Comparison of ENCODE assay signal across 9 cellular contexts in the genomic region with DNA sequence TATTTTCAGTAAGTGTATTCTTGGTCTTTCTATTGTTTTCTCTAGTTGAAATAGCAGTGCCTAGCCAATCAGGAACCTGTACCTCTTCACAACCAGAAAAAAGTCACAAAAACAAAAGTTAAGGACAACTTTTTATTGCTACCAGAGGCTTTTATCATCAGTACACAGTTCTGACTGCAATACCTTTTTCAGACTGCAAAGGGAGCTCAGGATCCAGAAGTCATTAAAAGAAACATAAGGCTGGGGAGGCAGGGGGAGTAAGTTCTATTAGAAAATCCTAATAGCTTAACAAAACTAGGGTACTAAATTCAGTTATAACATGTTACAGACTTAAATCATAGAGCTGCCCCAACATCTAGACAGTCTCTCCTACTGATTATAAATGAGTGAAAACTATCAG. TPM values are rescaled to one million over a fixed set of nuclear protein-coding genes. Genes with fewer than 3 reads are reported as not detected.
DNase-seq lines count a peak whose midpoint lies in the region; FAIRE-seq and TF ChIP-seq lines count a peak whose summit lies in the region.
"Had no signal": no experiment of that assay in that cellular context is flagged by ENCODE, and none has a peak within 500 bp of the region (broad histone marks: within the 10 kb centered on the region; RNA-seq: fewer than 3 reads in every experiment).

No MANE protein-coding gene starts in this region.

- H4K20me1 ChIP-seq in fibroblast of lung (ENCODE audit: control insufficient read depth, extremely low read depth, insufficient read depth, low read length): no peaks in the 10 kb centered on the region

- H3K9me3 ChIP-seq in fibroblast of lung (ENCODE audit: control insufficient read depth, insufficient read depth, low read depth, low read length): no peaks in the 10 kb centered on the region
- H3K9me3 ChIP-seq: Caco-2 had no signal

- no peaks in the 10 kb centered on the region for H3K27me3 ChIP-seq in fibroblast of lung (ENCODE audit: control insufficient read depth, insufficient read depth, low read length)

- H2AFZ ChIP-seq in fibroblast of lung (ENCODE audit: low read length): no peak overlapping the region

- DNase-seq in SIG-M5 treated with dmso at 0.1 percent for 504 hours (lab: John Stamatoyannopoulos, UW; ENCODE audit: unreplicated experiment) (peak; percentile 44), SIG-M5 (lab: John Stamatoyannopoulos, UW) (no peak), RCC 7860 (ENCODE audit: low spot score) (peak; percentile 7), fibroblast of lung (ENCODE audit: low read depth in 2 of 2) (peak; percentile 30 to 54), superior temporal gyrus (ENCODE audit: extremely low spot score) (peak; percentile 25), activated T-cell treated with anti-CD3 and anti-CD28 coated beads for 4 hours (no peak), NCI-H446 (lab: John Stamatoyannopoulos, UW) (no peak)
- no peak for DNase-seq in stimulated activated CD4-positive, alpha-beta T cell treated with anti-CD3 and anti-CD28 coated beads, Interleukin-2, amount 100 ng/mL, for 24 hours
- DNase-seq: Caco-2 had no signal

- no peak overlapping the region for H3K27ac ChIP-seq in fibroblast of lung (ENCODE audit: insufficient read depth, low read length)

- H3K36me3 ChIP-seq in fibroblast of lung (ENCODE audit: control insufficient read depth, insufficient read depth, low read length): peaks cover 10% of the 10 kb centered on the region

- H3K79me2 ChIP-seq in fibroblast of lung (ENCODE audit: control insufficient read depth, insufficient read depth, low read length): peaks cover 2% of the 10 kb centered on the region

- peak; percentile 31 to 36 for TF ChIP-seq CTCF in fibroblast of lung (conservative IDR thresholded peaks at IDR 0.05 in 1 of 2, IDR thresholded peaks at IDR 0.05 in 1 of 2; ENCODE audit: low read depth in 1 of 2, low read length in 2 of 2)

- H3K4me2 ChIP-seq in fibroblast of lung (ENCODE audit: extremely low read depth, insufficient read depth, low read length): no peak overlapping the region

- no peak overlapping the region for H3K9ac ChIP-seq in fibroblast of lung (ENCODE audit: insufficient read depth, low read length)

- peaks cover 5% of the 10 kb centered on the region for H3K4me1 ChIP-seq in fibroblast of lung (ENCODE audit: control insufficient read depth, extremely low read depth, insufficient read depth, low read length)

- no peak for FAIRE-seq in RCC 7860 (lab: Jason Lieb, UNC)

- H3K4me3 ChIP-seq in fibroblast of lung (replicated peaks in 1 of 4; ENCODE audit: control extremely low read depth in 1 of 4, insufficient read depth in 1 of 4, low read depth in 3 of 4, low read length in 4 of 4): no peak overlapping the region

RNA-seq across cellular contexts. Expression of a gene that starts 28.8 kb away (rescaled TPM):
- total RNA-seq in fibroblast of lung: 117 and 151 TPM in 2 replicates
- 214 and 216 TPM in 2 replicates for polyA plus RNA-seq in fibroblast of lung
- 173 and 186 TPM in 2 replicates for polyA plus RNA-seq in fibroblast of lung (2012)
- polyA minus RNA-seq in fibroblast of lung (ENCODE audit: low replicate concordance): 322 and 501 TPM in 2 replicates

Comparison
In these comparisons a context has a peak if more than half of its experiments do, and no peak if none do; other contexts are left out.
1. DNase-seq: peak in SIG-M5 treated with dmso at 0.1 percent for 504 hours (single experiment), RCC 7860 (single experiment), fibroblast of lung (2 of 2) and superior temporal gyrus (single experiment); none in SIG-M5 (single experiment), activated T-cell treated with anti-CD3 and anti-CD28 coated beads for 4 hours (single experiment), stimulated activated CD4-positive, alpha-beta T cell treated with anti-CD3 and anti-CD28 coated beads, Interleukin-2, amount 100 ng/mL, for 24 hours (0 of 2) and NCI-H446 (0 of 2).